ENCODE assay signal across 1 cellular context in the genomic region with DNA sequence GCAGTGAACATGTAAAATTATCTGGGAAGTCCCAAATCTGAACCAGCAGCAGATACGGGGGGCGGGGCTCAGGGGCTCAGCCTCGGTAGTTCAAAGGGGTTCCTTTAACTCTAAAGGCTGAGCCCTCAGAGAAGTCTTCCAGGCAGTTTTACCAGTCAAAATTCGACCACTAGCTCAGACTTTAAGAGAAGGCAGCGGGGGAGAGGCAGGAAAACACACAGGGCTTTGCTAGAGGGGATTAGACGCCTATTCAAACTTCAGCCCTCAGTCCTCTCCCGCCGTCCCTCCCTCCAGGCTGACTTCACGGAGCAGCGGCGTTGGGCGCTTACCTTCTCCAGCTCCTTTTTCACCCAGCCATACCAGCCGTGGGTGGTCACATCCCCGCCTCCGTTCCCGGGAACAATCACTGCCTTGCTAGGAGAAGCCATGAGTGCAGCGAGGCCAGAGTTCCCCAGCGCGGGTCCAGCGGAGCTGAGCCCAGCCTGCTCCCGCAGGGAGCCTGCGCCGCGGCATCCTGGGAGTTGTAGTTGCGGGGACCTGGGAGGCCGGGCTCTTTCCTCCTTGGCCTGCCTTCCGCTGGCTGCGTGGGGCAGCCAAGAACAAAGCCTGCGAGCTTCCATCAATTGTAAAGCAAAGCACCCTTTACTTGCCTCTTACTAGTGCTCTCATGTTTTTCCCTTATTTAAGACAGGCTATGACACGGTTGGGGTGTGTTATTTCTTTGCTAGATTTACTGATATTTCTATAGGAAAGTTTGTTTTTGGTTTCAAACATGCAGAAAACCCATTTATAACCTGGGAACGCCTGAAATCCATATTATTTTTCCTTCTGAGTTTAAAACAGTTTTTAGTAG.
TF ChIP-seq lines count a peak whose summit lies in the region.

Gene RBBP9 (minus strand): TSS at position 486 of the 853 bp plus-strand sequence. CDS start 58 bp downstream, at position 428.

TF ChIP-seq in HepG2, 621 proteins besides CTCF, POLR2A, EP300 and RAD21 (continued from another document and continues in another):
- TF ChIP-seq GFI1 (CRISPR knock-in tag; IDR thresholded peaks at IDR 0.05; ENCODE audit: borderline replicate concordance) (peak; percentile 77; the same call in 1 of the 2 replicates), MIER2 (CRISPR knock-in tag; IDR thresholded peaks at IDR 0.05) (peak; percentile 63), JARID2 (CRISPR knock-in tag; IDR thresholded peaks at IDR 0.05; ENCODE audit: insufficient replicate concordance) (no peak), ZBED4 (CRISPR knock-in tag; IDR thresholded peaks at IDR 0.05; ENCODE audit: borderline replicate concordance) (peak; percentile 92), ZBTB7A (CRISPR knock-in tag; IDR thresholded peaks at IDR 0.05) (no peak), RBAK (CRISPR knock-in tag; IDR thresholded peaks at IDR 0.05) (0 out of 2 replicates have a peak, but pooled peaks have one; percentile 51), ZSCAN5A (CRISPR knock-in tag; IDR thresholded peaks at IDR 0.05; ENCODE audit: borderline replicate concordance) (peak; percentile 16; the same call in 1 of the 2 replicates), HNF4A (CRISPR knock-in tag; IDR thresholded peaks at IDR 0.05) (peak; percentile 84), NFYC (CRISPR knock-in tag; IDR thresholded peaks at IDR 0.05) (peak; percentile 65), ZNF20 (CRISPR knock-in tag; IDR thresholded peaks at IDR 0.05) (no peak), ZNF101 (CRISPR knock-in tag; IDR thresholded peaks at IDR 0.05; ENCODE audit: borderline replicate concordance, low read depth) (no peak), ZBTB14 (CRISPR knock-in tag; IDR thresholded peaks at IDR 0.05) (no peak; the same call in 1 of the 2 replicates), KAT2B (IDR thresholded peaks at IDR 0.05; ENCODE audit: borderline replicate concordance, low read depth, low read length) (no peak), TBX2 (CRISPR knock-in tag; IDR thresholded peaks at IDR 0.05; ENCODE audit: borderline replicate concordance) (peak; percentile 94), TERF1 (CRISPR knock-in tag; IDR thresholded peaks at IDR 0.05) (no peak), ASH2L (IDR thresholded peaks at IDR 0.05; ENCODE audit: insufficient read length, low read depth, low read length) (peak; percentile 89), ZEB1 (IDR thresholded peaks at IDR 0.05; ENCODE audit: insufficient replicate concordance, low read depth) (no peak), ZMYM2 (CRISPR knock-in tag; IDR thresholded peaks at IDR 0.05) (no peak), ZNF570 (CRISPR knock-in tag; IDR thresholded peaks at IDR 0.05; ENCODE audit: borderline replicate concordance) (no peak), CENPT (CRISPR knock-in tag; IDR thresholded peaks at IDR 0.05; ENCODE audit: low read depth) (no peak), KDM2A (CRISPR knock-in tag; IDR thresholded peaks at IDR 0.05; ENCODE audit: borderline replicate concordance, low read depth) (peak; percentile 96), YEATS4 (CRISPR knock-in tag; IDR thresholded peaks at IDR 0.05; ENCODE audit: borderline replicate concordance) (peak; percentile 95)
- TF ChIP-seq, protein P1, sequence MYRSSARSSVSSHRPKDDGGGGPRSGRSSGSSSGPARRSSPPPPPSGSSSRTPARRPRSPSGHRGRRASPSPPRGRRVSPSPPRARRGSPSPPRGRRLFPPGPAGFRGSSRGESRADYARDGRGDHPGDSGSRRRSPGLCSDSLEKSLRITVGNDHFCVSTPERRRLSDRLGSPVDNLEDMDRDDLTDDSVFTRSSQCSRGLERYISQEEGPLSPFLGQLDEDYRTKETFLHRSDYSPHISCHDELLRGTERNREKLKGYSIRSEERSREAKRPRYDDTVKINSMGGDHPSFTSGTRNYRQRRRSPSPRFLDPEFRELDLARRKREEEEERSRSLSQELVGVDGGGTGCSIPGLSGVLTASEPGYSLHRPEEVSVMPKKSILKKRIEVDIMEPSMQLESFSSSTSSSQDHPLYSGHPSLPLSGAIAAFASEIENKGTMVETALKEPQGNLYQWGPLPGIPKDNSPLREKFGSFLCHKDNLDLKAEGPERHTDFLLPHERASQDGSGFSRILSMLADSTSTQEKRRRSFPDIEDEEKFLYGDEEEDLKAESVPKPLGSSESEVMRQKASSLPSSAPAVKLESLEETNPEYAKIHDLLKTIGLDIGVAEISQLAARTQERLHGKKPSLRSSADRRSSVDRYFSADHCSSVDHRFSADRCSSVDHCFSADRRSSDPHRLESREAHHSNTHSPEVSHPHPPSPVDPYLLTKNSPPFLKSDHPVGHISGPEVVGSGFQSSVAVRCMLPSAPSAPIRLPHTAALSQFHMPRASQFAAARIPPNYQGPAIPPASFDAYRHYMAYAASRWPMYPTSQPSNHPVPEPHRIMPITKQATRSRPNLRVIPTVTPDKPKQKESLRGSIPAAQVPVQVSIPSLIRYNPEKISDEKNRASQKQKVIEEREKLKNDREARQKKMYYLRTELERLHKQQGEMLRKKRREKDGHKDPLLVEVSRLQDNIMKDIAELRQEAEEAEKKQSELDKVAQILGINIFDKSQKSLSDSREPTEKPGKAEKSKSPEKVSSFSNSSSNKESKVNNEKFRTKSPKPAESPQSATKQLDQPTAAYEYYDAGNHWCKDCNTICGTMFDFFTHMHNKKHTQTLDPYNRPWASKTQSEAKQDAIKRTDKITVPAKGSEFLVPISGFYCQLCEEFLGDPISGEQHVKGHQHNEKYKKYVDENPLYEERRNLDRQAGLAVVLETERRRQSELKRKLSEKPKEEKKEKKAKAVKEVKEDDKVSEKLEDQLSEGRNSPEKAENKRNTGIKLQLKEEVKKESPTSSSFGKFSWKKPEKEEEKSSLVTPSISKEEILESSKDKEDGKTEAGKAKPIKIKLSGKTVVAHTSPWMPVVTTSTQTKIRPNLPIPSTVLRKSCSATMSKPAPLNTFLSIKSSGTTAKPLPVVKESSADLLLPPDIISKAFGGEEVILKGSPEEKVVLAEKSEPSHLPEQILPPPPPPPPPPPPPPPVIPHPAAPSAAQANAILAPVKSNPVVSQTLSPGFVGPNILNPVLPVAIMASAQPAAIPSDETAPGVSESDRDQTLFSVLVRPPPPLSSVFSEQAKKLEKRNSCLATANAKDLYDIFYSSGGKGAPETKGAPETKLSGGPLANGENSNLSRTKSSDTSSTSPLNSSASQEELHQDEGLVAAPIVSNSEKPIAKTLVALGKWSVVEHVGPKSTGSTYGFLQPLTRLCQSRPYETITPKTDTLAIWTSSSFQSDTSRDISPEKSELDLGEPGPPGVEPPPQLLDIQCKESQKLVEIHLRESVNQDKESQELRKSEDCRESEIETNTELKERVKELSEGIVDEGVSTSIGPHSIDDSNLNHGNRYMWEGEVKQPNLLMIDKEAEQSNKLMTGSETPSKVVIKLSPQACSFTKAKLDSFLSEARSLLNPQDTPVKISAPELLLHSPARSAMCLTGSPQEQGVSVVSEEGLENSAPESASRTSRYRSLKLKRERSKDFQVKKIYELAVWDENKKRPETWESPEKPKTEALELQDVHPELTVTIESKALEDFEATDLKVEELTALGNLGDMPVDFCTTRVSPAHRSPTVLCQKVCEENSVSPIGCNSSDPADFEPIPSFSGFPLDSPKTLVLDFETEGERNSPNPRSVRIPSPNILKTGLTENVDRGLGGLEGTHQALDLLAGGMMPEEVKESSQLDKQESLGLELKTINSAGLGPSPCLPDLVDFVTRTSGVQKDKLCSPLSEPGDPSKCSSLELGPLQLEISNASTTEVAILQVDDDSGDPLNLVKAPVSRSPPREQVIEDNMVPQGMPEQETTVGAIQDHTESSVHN (CRISPR knock-in tag; IDR thresholded peaks at IDR 0.05) = peak; percentile 87; the same call in 1 of the 2 replicates
- TF ChIP-seq, protein P2, sequence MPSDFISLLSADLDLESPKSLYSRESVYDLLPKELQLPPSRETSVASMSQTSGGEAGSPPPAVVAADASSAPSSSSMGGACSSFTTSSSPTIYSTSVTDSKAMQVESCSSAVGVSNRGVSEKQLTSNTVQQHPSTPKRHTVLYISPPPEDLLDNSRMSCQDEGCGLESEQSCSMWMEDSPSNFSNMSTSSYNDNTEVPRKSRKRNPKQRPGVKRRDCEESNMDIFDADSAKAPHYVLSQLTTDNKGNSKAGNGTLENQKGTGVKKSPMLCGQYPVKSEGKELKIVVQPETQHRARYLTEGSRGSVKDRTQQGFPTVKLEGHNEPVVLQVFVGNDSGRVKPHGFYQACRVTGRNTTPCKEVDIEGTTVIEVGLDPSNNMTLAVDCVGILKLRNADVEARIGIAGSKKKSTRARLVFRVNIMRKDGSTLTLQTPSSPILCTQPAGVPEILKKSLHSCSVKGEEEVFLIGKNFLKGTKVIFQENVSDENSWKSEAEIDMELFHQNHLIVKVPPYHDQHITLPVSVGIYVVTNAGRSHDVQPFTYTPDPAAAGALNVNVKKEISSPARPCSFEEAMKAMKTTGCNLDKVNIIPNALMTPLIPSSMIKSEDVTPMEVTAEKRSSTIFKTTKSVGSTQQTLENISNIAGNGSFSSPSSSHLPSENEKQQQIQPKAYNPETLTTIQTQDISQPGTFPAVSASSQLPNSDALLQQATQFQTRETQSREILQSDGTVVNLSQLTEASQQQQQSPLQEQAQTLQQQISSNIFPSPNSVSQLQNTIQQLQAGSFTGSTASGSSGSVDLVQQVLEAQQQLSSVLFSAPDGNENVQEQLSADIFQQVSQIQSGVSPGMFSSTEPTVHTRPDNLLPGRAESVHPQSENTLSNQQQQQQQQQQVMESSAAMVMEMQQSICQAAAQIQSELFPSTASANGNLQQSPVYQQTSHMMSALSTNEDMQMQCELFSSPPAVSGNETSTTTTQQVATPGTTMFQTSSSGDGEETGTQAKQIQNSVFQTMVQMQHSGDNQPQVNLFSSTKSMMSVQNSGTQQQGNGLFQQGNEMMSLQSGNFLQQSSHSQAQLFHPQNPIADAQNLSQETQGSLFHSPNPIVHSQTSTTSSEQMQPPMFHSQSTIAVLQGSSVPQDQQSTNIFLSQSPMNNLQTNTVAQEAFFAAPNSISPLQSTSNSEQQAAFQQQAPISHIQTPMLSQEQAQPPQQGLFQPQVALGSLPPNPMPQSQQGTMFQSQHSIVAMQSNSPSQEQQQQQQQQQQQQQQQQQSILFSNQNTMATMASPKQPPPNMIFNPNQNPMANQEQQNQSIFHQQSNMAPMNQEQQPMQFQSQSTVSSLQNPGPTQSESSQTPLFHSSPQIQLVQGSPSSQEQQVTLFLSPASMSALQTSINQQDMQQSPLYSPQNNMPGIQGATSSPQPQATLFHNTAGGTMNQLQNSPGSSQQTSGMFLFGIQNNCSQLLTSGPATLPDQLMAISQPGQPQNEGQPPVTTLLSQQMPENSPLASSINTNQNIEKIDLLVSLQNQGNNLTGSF (CRISPR knock-in tag; IDR thresholded peaks at IDR 0.05) = peak; percentile 64; the same call in 1 of the 2 replicates
- TF ChIP-seq, protein P3, sequence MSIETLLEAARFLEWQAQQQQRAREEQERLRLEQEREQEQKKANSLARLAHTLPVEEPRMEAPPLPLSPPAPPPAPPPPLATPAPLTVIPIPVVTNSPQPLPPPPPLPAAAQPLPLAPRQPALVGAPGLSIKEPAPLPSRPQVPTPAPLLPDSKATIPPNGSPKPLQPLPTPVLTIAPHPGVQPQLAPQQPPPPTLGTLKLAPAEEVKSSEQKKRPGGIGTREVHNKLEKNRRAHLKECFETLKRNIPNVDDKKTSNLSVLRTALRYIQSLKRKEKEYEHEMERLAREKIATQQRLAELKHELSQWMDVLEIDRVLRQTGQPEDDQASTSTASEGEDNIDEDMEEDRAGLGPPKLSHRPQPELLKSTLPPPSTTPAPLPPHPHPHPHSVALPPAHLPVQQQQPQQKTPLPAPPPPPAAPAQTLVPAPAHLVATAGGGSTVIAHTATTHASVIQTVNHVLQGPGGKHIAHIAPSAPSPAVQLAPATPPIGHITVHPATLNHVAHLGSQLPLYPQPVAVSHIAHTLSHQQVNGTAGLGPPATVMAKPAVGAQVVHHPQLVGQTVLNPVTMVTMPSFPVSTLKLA (IDR thresholded peaks at IDR 0.05) = no peak
